In genomic region chr7:139362302-139362701, GRCh38 we compare ENCODE assay signal across 10 cellular contexts. TPM values are rescaled to one million over a fixed set of nuclear protein-coding genes. Genes with fewer than 3 reads are reported as not detected.
DNase-seq lines count a peak whose midpoint lies in the region; ATAC-seq and TF ChIP-seq lines count a peak whose summit lies in the region.
"Had no signal": no experiment of that assay in that cellular context is flagged by ENCODE, and none has a peak within 500 bp of the region (broad histone marks: within the 10 kb centered on the region; RNA-seq: fewer than 3 reads in every experiment).

No MANE protein-coding gene starts in this region.

- no peak overlapping the region for H3K27ac ChIP-seq in CD4-positive, CD25-positive, alpha-beta regulatory T cell (ENCODE audit: insufficient read depth, low read length, poor library complexity, severe bottlenecking)
- H3K27ac ChIP-seq in HEK293 (ENCODE audit: extremely low read depth, low read depth, low read length), result no peak overlapping the region
- H3K27ac ChIP-seq in iPS-20b (ENCODE audit: low read length), result no peak overlapping the region

- peaks cover 40% of the 10 kb centered on the region for H3K4me1 ChIP-seq in CD4-positive, CD25-positive, alpha-beta regulatory T cell (ENCODE audit: control insufficient read depth, insufficient read depth, low read length, poor library complexity, severe bottlenecking)
- H3K4me1 ChIP-seq in HEK293 (ENCODE audit: control insufficient read depth, insufficient read depth, low read length), result peaks cover 7% of the 10 kb centered on the region; the same call in 1 of the 2 replicates
- peaks cover 15% of the 10 kb centered on the region; the same call in 1 of the 2 replicates for H3K4me1 ChIP-seq in iPS-20b (ENCODE audit: insufficient read depth, low read length)

- peak overlapping the region; percentile 99 for H3K4me3 ChIP-seq in CD4-positive, CD25-positive, alpha-beta regulatory T cell (ENCODE audit: low read depth, low read length)
- H3K4me3 ChIP-seq in HEK293 (ENCODE audit: low read depth, low read length), result no peak overlapping the region; the same call in 1 of the 2 replicates
- peak overlapping the region; percentile 90 for H3K4me3 ChIP-seq in iPS-20b (ENCODE audit: low read length)

- H3K9ac ChIP-seq in iPS-20b (ENCODE audit: low read depth, low read length), result no peak overlapping the region

- POLR2A ChIA-PET in HEK293 (lab: Yijun Ruan, JAX), result interaction anchor here (0.7 kb wide), 1 partner anchor 53 kb away, joined by 3 read pairs; no protein-coding TSS in a partner anchor
- POLR2A ChIA-PET in activated CD8-positive, alpha-beta T cell treated with anti-CD3 and anti-CD28 coated beads for 36 hours (lab: Charles Lee), result interaction anchor here (0.7 kb wide), 1 partner anchor 9 kb away, joined by 3 read pairs; no protein-coding TSS in a partner anchor

- peak overlapping the region in 1 of 3 donors; percentile 85 for H3K27ac Mint-ChIP-seq in CD4-positive, CD25-positive, alpha-beta regulatory T cell
- peak overlapping the region; percentile 78 for H3K27ac Mint-ChIP-seq in activated CD8-positive, alpha-beta T cell treated with anti-CD3 and anti-CD28 coated beads for 36 hours

- peak overlapping the region in 3 of 4 donors; percentile 57 to 73 (median 68) for H3K4me3 Mint-ChIP-seq in CD4-positive, CD25-positive, alpha-beta regulatory T cell
- H3K4me3 Mint-ChIP-seq in activated CD8-positive, alpha-beta T cell treated with anti-CD3 and anti-CD28 coated beads for 36 hours, result peak overlapping the region; percentile 69

- H3K36me3 ChIP-seq in CD4-positive, CD25-positive, alpha-beta regulatory T cell (ENCODE audit: control insufficient read depth, insufficient read depth, low read length), result peaks cover 29% of the 10 kb centered on the region
- H3K36me3 ChIP-seq in HEK293 (ENCODE audit: control insufficient read depth in 2 of 2, insufficient read depth in 1 of 2, low read length in 2 of 2) (peaks cover 0 to 35% of the 10 kb centered on the region in 2 experiments; a peak in 1 of 3 replicates), iPS-20b (ENCODE audit: insufficient read depth, low read depth, low read length) (peaks cover 33% of the 10 kb centered on the region)

- no peak for ATAC-seq in CD4-positive, CD25-positive, alpha-beta regulatory T cell (ENCODE audit: low read depth in 2 of 2)
- no peak for ATAC-seq in activated CD8-positive, alpha-beta T cell treated with anti-CD3 and anti-CD28 coated beads for 36 hours
- no peak for ATAC-seq in GM18520 (IDR thresholded peaks at IDR 0.05; ENCODE audit: unreplicated experiment)

- H3K4me1 Mint-ChIP-seq in CD4-positive, CD25-positive, alpha-beta regulatory T cell, result peaks cover 35 to 72% (median 53%) of the 10 kb centered on the region in 4 donors
- peaks cover 46% of the 10 kb centered on the region for H3K4me1 Mint-ChIP-seq in activated CD8-positive, alpha-beta T cell treated with anti-CD3 and anti-CD28 coated beads for 36 hours (ENCODE audit: low read depth)

- no peaks in the 10 kb centered on the region for H3K27me3 ChIP-seq in CD4-positive, CD25-positive, alpha-beta regulatory T cell (ENCODE audit: control insufficient read depth, insufficient read depth, low read length)
- no peaks in the 10 kb centered on the region for H3K27me3 ChIP-seq in iPS-20b (ENCODE audit: insufficient read depth, low read length)

- H3K9me3 Mint-ChIP-seq in CD4-positive, CD25-positive, alpha-beta regulatory T cell, result no peaks in the 10 kb centered on the region
- no peaks in the 10 kb centered on the region for H3K9me3 Mint-ChIP-seq in activated CD8-positive, alpha-beta T cell treated with anti-CD3 and anti-CD28 coated beads for 36 hours

- peaks cover 6% of the 10 kb centered on the region for H3K36me3 Mint-ChIP-seq in CD4-positive, CD25-positive, alpha-beta regulatory T cell
- peaks cover 52% of the 10 kb centered on the region for H3K36me3 Mint-ChIP-seq in activated CD8-positive, alpha-beta T cell treated with anti-CD3 and anti-CD28 coated beads for 36 hours (ENCODE audit: low read depth)

- peaks cover 12% of the 10 kb centered on the region for H3K27me3 Mint-ChIP-seq in CD4-positive, CD25-positive, alpha-beta regulatory T cell
- H3K27me3 Mint-ChIP-seq in activated CD8-positive, alpha-beta T cell treated with anti-CD3 and anti-CD28 coated beads for 36 hours, result no peaks in the 10 kb centered on the region

- DNase-seq in CD4-positive, CD25-positive, alpha-beta regulatory T cell, result no peak
- no peak for DNase-seq in activated CD8-positive, alpha-beta T cell treated with anti-CD3 and anti-CD28 coated beads for 36 hours
- no peak for DNase-seq in GM19240 (ENCODE audit: insufficient read length, low spot score)
- no peak for DNase-seq in kidney tubule cell (ENCODE audit: low spot score)
- DNase-seq in AG08396 (ENCODE audit: low spot score), result no peak
- DNase-seq: effector CD4-positive, alpha-beta T cell; NCI-H526 treated with DMSO at 0.1 percent for 48 hours had no signal

- intact Hi-C loops in activated CD8-positive, alpha-beta T cell treated with anti-CD3 and anti-CD28 coated beads for 36 hours (cut with micrococcal nuclease), result no loop called here

- no peaks in the 10 kb centered on the region for H3K9me3 ChIP-seq in CD4-positive, CD25-positive, alpha-beta regulatory T cell (ENCODE audit: control insufficient read depth in 2 of 2, low read length in 2 of 2)
- H3K9me3 ChIP-seq in HEK293 (ENCODE audit: control insufficient read depth, insufficient read depth, low read depth, low read length) (no peaks in the 10 kb centered on the region), iPS-20b (ENCODE audit: insufficient read depth, low read depth, low read length) (no peaks in the 10 kb centered on the region)

- no peak for TF ChIP-seq CTCF in HEK293 (tag by site-specific recombination; IDR thresholded peaks at IDR 0.05)
- no peak for TF ChIP-seq CTCF in activated CD8-positive, alpha-beta T cell treated with anti-CD3 and anti-CD28 coated beads for 36 hours (IDR thresholded peaks at IDR 0.05)

- CTCF ChIA-PET in HEK293 (lab: Yijun Ruan, JAX), result interaction anchor here (0.7 kb wide), 1 partner anchor 22 kb away, joined by 3 read pairs; no protein-coding TSS in a partner anchor
- CTCF ChIA-PET in activated CD8-positive, alpha-beta T cell treated with anti-CD3 and anti-CD28 coated beads for 36 hours (lab: Charles Lee), result no interaction called here

TF ChIP-seq in HEK293, 187 proteins besides CTCF, POLR2A, EP300 and RAD21 (continues in another document):
- TF ChIP-seq, protein P1, sequence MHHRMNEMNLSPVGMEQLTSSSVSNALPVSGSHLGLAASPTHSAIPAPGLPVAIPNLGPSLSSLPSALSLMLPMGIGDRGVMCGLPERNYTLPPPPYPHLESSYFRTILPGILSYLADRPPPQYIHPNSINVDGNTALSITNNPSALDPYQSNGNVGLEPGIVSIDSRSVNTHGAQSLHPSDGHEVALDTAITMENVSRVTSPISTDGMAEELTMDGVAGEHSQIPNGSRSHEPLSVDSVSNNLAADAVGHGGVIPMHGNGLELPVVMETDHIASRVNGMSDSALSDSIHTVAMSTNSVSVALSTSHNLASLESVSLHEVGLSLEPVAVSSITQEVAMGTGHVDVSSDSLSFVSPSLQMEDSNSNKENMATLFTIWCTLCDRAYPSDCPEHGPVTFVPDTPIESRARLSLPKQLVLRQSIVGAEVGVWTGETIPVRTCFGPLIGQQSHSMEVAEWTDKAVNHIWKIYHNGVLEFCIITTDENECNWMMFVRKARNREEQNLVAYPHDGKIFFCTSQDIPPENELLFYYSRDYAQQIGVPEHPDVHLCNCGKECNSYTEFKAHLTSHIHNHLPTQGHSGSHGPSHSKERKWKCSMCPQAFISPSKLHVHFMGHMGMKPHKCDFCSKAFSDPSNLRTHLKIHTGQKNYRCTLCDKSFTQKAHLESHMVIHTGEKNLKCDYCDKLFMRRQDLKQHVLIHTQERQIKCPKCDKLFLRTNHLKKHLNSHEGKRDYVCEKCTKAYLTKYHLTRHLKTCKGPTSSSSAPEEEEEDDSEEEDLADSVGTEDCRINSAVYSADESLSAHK (tag by site-specific recombination; IDR thresholded peaks at IDR 0.05), result peak; percentile 86
- TF ChIP-seq ZNF580 (tag by site-specific recombination; IDR thresholded peaks at IDR 0.05), result 0 out of 2 replicates have a peak, but pooled peaks have one; percentile 54
- no peak for TF ChIP-seq ZNF350 (tag by site-specific recombination; IDR thresholded peaks at IDR 0.05)
- TF ChIP-seq PATZ1 (tag by site-specific recombination; IDR thresholded peaks at IDR 0.05), result 0 out of 2 replicates have a peak, but pooled peaks have one; percentile 19
- TF ChIP-seq ZBTB48 (tag by site-specific recombination; IDR thresholded peaks at IDR 0.05), result peak; percentile 60; the same call in 1 of the 2 replicates
- no peak for TF ChIP-seq ZFHX2 (tag by site-specific recombination; conservative IDR thresholded peaks at IDR 0.05)
- TF ChIP-seq ZIC2 (tag by site-specific recombination; IDR thresholded peaks at IDR 0.05), result 0 out of 2 replicates have a peak, but pooled peaks have one; percentile 22
- peak; percentile 99; the same call in 1 of the 2 replicates for TF ChIP-seq MZF1 (tag by site-specific recombination; IDR thresholded peaks at IDR 0.05; ENCODE audit: borderline replicate concordance)

RNA-seq across cellular contexts. Expression of gene LUC7L2, which starts 2.6 kb away (rescaled TPM):
- total RNA-seq in CD4-positive, CD25-positive, alpha-beta regulatory T cell, result 190 TPM
- polyA plus RNA-seq in CD4-positive, CD25-positive, alpha-beta regulatory T cell, result 10 to 100 TPM; 56.9 to 74.7 (median 59.4) TPM
- 100 to 1,000 TPM; 133 to 140 TPM for total RNA-seq in activated CD8-positive, alpha-beta T cell treated with anti-CD3 and anti-CD28 coated beads for 36 hours

RNA-seq across cellular contexts. Expression of gene FMC1, which starts 21.2 kb away (rescaled TPM):
- 3.4 TPM for total RNA-seq in CD4-positive, CD25-positive, alpha-beta regulatory T cell
- 10 to 100 TPM; 42.2 to 56.8 (median 56.4) TPM for polyA plus RNA-seq in CD4-positive, CD25-positive, alpha-beta regulatory T cell
- total RNA-seq in activated CD8-positive, alpha-beta T cell treated with anti-CD3 and anti-CD28 coated beads for 36 hours, result 10 to 100 TPM in 1 of 2 experiments, 1 to 10 TPM in 1; 9.9 to 12.6 TPM
